Comparison of ENCODE assay signal across 9 cellular contexts in the genomic region with DNA sequence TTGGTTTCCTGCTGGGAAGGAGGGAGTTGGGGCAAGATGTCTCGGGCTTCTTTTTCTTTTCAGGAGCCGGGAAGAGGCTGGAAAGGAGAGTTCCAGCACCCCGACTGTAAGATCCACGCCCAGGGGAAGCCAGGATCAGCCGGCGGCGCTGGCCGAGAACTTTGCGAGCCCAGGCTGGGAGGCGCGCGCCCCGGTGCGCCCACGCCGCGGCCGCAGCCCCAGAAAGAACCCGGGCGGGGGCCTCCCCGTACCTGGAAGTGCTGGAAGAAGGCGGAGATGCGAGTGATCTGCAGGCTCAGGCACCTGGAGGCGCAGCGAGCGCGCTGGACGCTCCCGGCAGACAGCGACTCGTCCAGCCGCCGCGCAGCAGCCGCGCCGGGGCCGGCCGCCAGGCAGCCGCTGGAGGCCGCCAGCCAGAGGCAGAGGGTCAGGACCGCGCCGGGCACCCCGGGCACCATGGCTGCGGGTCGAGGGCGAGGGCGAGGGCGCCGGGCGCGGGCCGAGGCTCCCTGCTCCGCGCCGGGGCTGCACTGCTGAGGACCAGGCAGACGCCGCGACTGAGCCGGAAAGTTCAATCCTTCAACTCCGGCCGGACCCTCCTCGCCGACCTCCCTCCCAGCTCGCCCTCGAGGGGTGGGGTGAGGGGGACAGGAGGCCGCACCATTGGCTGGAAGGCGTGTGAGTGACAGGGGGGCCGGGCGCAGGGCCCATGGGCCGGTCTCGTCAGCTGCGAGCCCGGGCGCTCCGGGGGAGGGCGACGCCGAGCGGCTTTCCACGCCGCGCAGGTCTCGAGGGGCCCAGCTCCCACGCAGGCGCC. TPM values are rescaled to one million over a fixed set of nuclear protein-coding genes. Genes with fewer than 3 reads are reported as not detected.
DNase-seq lines count a peak whose midpoint lies in the region; ATAC-seq, FAIRE-seq and TF ChIP-seq lines count a peak whose summit lies in the region.
"Had no signal": no experiment of that assay in that cellular context is flagged by ENCODE, and none has a peak within 500 bp of the region (broad histone marks: within the 10 kb centered on the region; RNA-seq: fewer than 3 reads in every experiment).

A gene with protein sequence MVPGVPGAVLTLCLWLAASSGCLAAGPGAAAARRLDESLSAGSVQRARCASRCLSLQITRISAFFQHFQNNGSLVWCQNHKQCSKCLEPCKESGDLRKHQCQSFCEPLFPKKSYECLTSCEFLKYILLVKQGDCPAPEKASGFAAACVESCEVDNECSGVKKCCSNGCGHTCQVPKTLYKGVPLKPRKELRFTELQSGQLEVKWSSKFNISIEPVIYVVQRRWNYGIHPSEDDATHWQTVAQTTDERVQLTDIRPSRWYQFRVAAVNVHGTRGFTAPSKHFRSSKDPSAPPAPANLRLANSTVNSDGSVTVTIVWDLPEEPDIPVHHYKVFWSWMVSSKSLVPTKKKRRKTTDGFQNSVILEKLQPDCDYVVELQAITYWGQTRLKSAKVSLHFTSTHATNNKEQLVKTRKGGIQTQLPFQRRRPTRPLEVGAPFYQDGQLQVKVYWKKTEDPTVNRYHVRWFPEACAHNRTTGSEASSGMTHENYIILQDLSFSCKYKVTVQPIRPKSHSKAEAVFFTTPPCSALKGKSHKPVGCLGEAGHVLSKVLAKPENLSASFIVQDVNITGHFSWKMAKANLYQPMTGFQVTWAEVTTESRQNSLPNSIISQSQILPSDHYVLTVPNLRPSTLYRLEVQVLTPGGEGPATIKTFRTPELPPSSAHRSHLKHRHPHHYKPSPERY (minus strand): TSS at position 559 of the 817 bp plus-strand sequence. CDS start 101 bp downstream, at position 458.

- TF ChIP-seq CTCF in WI38 (IDR thresholded peaks at IDR 0.05; ENCODE audit: low read depth, low read length) (no peak), sigmoid colon (IDR thresholded peaks at IDR 0.05) (no peak), D721Med (IDR thresholded peaks at IDR 0.05; ENCODE audit: insufficient read depth, missing control alignments) (no peak)

- H3K4me3 ChIP-seq in WI38 (ENCODE audit: low read depth, low read length) (peak within 1 kb of the TSS; percentile 29; the same call in 1 of the 2 replicates), sigmoid colon (peak within 1 kb of the TSS in 3 of 4 donors; percentile 38 to 47 (median 46))

- no peak for FAIRE-seq in D721Med (lab: Jason Lieb, UNC)

- ATAC-seq in GM18907 (IDR thresholded peaks at IDR 0.05; ENCODE audit: unreplicated experiment) (no peak), HG03342 (IDR thresholded peaks at IDR 0.05; ENCODE audit: unreplicated experiment) (no peak)

- 1% methylated on average over 86 to 87 of the region's 87 CpGs for WGBS in sigmoid colon, 2 donors

- no peaks in the 10 kb centered on the region for H3K9me3 ChIP-seq in sigmoid colon

- H3K36me3 ChIP-seq in sigmoid colon, result no peaks in the 10 kb centered on the region

- H3K27ac ChIP-seq in sigmoid colon, result no peak within 1 kb of the TSS

- no peak for TF ChIP-seq EP300 in sigmoid colon (IDR thresholded peaks at IDR 0.05)

- peaks cover 0 to 18% (median 6%) of the 10 kb centered on the region in 4 donors for H3K4me1 ChIP-seq in sigmoid colon

- TF ChIP-seq POLR2A in sigmoid colon (IDR thresholded peaks at IDR 0.05), result no peak

- intact Hi-C loops in sigmoid colon (cut with DNase I), result no loop called here

- DNase-seq in NCI-H1417 (lab: John Stamatoyannopoulos, UW) (peak; percentile 37 to 78 (median 77)), NCI-H1417 treated with DMSO at 0.1 percent for 48 hours (lab: John Stamatoyannopoulos, UW) (no peak), hepatic stellate cell (ENCODE audit: low spot score) (peak; percentile 15), sigmoid colon (peak; percentile 64), D721Med (ENCODE audit: insufficient read length, low spot score) (no peak)
- DNase-seq: DND-41 had no signal

- H3K27me3 ChIP-seq in sigmoid colon, result peaks cover 0 to 31% (median 7%) of the 10 kb centered on the region in 3 donors

RNA-seq across cellular contexts. Expression of the gene that starts here (rescaled TPM):
- total RNA-seq in sigmoid colon, result 1 to 10 TPM in 2 of 4 donors, under 1 TPM in 2; 0.33 to 1.8 (median 0.81) TPM
- polyA plus RNA-seq in sigmoid colon, result 1 to 10 TPM in 1 of 3 donors, under 1 TPM in 1, not detected in 1; 0.31 to 3.0 TPM

Comparison
In these comparisons a context has a peak if more than half of its experiments do, and no peak if none do; other contexts are left out.
1. DNase-seq: peak in NCI-H1417 (3 of 3), hepatic stellate cell (single experiment) and sigmoid colon (single experiment); none in NCI-H1417 treated with DMSO at 0.1 percent for 48 hours (single experiment) and D721Med (single experiment).